ENCODE assay signal across 9 cellular contexts in the genomic region with DNA sequence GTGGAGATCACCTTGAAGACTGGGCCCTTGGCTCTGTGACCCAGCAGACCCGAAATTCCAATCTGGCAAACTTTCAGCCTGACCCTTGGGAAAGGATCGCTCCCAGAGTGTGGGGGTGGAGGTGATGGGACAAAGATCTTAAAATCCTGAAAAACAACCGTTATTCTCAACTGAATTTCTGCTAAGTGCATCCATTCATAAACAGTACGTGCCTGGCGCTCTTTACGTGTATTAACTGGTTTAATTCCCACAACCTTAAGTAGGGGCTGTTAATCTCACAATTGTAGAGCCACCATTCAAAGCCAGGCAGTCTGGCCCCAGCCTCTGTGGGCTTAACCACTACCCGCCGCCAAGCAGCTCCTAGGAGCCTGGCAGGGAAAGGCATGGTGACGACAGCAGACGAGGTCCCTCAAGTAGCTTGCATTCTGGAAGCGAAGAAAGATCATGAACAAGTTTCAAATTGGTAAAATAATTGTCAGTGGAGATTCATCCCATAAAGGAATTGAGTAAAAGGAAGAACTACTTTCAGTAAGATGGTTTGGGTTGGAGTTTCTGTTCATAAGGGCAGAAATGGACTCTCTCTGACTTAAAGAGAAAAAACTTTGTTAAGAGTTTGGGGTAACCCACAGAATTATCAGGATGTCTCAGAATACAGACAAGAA. TPM values are rescaled to one million over a fixed set of nuclear protein-coding genes. Genes with fewer than 3 reads are reported as not detected.
A peak's percentile ranks its signal among the peaks of the same experiment; 100 is the strongest.
DNase-seq lines count a peak whose midpoint lies in the region; ATAC-seq and TF ChIP-seq lines count a peak whose summit lies in the region.
"Had no signal": no experiment of that assay in that cellular context is flagged by ENCODE, and none has a peak within 500 bp of the region (broad histone marks: within the 10 kb centered on the region; RNA-seq: fewer than 3 reads in every experiment).

No MANE protein-coding gene starts in this region.

- TF ChIP-seq CTCF in heart right ventricle (IDR thresholded peaks at IDR 0.05) = no peak

- 27 to 34% methylated on average over 11 of the region's 11 CpGs for WGBS in heart right ventricle, 2 donors

- peak overlapping the region; percentile 81 for H3K27ac Mint-ChIP-seq in activated naive CD8-positive, alpha-beta T cell

- intact Hi-C loops in heart right ventricle (cut with DNase I) = loop anchor here in 3 of 10 donors (5.0 to 10.0 kb wide), 3 partner anchors 59 to 172 kb away; a partner anchor contains a TSS

- peak overlapping the region; percentile 86 for H3K4me3 Mint-ChIP-seq in activated naive CD8-positive, alpha-beta T cell

- H3K27me3 Mint-ChIP-seq in activated naive CD8-positive, alpha-beta T cell = peaks cover 22% of the 10 kb centered on the region

- H3K4me1 ChIP-seq in heart right ventricle = peaks cover 0 to 34% (median 21%) of the 10 kb centered on the region in 9 donors

- H3K36me3 Mint-ChIP-seq in activated naive CD8-positive, alpha-beta T cell = peaks cover 1% of the 10 kb centered on the region

- peak; percentile 68 for DNase-seq in activated CD4-positive, alpha-beta T cell treated with anti-CD3 and anti-CD28 coated beads for 48 hours
- no peak for DNase-seq in activated CD4-positive, alpha-beta T cell treated with anti-CD3 and anti-CD28 coated beads for 4 hours
- peak; percentile 42 for DNase-seq in NCI-H748 treated with DMSO at 0.1 percent for 48 hours (lab: John Stamatoyannopoulos, UW)
- DNase-seq in heart right ventricle = peak; percentile 51 to 61
- DNase-seq in putamen (ENCODE audit: low spot score) = peak; percentile 67
- no peak for DNase-seq in glomerular visceral epithelial cell (ENCODE audit: extremely low spot score)

- H3K4me3 ChIP-seq in heart right ventricle = peak overlapping the region; percentile 16 to 61 (median 56)

- ATAC-seq in HG02938 (IDR thresholded peaks at IDR 0.05; ENCODE audit: unreplicated experiment) = peak; percentile 21
- peak; percentile 39 to 64 (median 48) for ATAC-seq in heart right ventricle

- H3K27me3 ChIP-seq in heart right ventricle = peaks cover 0 to 47% (median 0%) of the 10 kb centered on the region in 7 donors

- peak overlapping the region; percentile 86 to 98 (median 92) for H3K27ac ChIP-seq in heart right ventricle
- H3K27ac ChIP-seq: neutrophil had no signal

- H3K9me3 Mint-ChIP-seq in activated naive CD8-positive, alpha-beta T cell (ENCODE audit: low read depth) = peaks cover 1% of the 10 kb centered on the region

- peaks cover 0 to 3% (median 0%) of the 10 kb centered on the region in 11 donors for H3K9me3 ChIP-seq in heart right ventricle
- H3K9me3 ChIP-seq: neutrophil had no signal

- H3K36me3 ChIP-seq in heart right ventricle = no peaks in the 10 kb centered on the region
- H3K36me3 ChIP-seq: neutrophil had no signal

- peaks cover 59% of the 10 kb centered on the region for H3K4me1 Mint-ChIP-seq in activated naive CD8-positive, alpha-beta T cell (ENCODE audit: low read depth)

RNA-seq across cellular contexts. Expression of a gene that starts 11.4 kb away (rescaled TPM):
- 1 to 10 TPM in 9 of 10 donors, under 1 TPM in 1; 0.42 to 8.7 (median 2.1) TPM for total RNA-seq in heart right ventricle
- polyA plus RNA-seq in heart right ventricle = 1 to 10 TPM; 2.5 TPM

RNA-seq across cellular contexts. Expression of a gene that starts 26.5 kb away (rescaled TPM):
- 1 to 10 TPM; 1.5 to 4.7 (median 3.5) TPM for total RNA-seq in heart right ventricle
- polyA plus RNA-seq in heart right ventricle = 1 to 10 TPM; 1.4 to 2.2 TPM

Comparison
In these comparisons a context has a peak if more than half of its experiments do, and no peak if none do; other contexts are left out.
1. DNase-seq: peak in activated CD4-positive, alpha-beta T cell treated with anti-CD3 and anti-CD28 coated beads for 48 hours (single experiment), NCI-H748 treated with DMSO at 0.1 percent for 48 hours (single experiment), heart right ventricle (2 of 2) and putamen (single experiment); none in activated CD4-positive, alpha-beta T cell treated with anti-CD3 and anti-CD28 coated beads for 4 hours (0 of 2) and glomerular visceral epithelial cell (single experiment).